ENCODE assay signal across 4 cellular contexts in the genomic region with DNA sequence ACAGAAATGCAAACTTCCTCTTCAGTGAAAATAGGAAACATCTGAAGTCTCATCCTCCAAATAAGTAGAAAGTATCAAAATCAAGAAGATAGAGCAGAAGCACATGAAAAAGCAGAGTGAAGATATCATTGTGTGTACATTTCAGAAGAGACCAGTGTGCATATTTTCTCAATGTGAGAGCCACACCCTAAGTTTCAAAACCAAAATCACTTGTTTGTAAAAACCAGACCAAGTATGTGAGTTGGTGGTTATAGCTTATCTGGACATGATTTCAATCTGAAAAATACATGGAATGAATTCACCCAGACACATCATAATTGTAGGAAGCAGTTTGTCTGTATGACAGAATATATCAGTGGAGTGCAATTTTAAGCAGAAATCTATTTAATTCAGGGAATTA.
"Had no signal": no experiment of that assay in that cellular context is flagged by ENCODE, and none has a peak within 500 bp of the region (broad histone marks: within the 10 kb centered on the region; RNA-seq: fewer than 3 reads in every experiment).

No MANE protein-coding gene starts in this region.

- ATAC-seq: GM23338 had no signal

- H3K4me3 Mint-ChIP-seq: GM23338, H9 had no signal

- H3K27ac Mint-ChIP-seq: GM23338, H9 had no signal

- DNase-seq: H9, HCEC 1CT, IMR-90 had no signal

- H3K4me1 Mint-ChIP-seq: GM23338, H9 had no signal

- H3K9me3 Mint-ChIP-seq: GM23338, H9 had no signal
